In genomic region chr19:38900816-38901215, GRCh38 we compare ENCODE assay signal across 1 cellular context.
TF ChIP-seq lines count a peak whose summit lies in the region.

No MANE protein-coding gene starts in this region.

TF ChIP-seq in K562, 482 proteins besides CTCF, POLR2A, EP300 and RAD21 (continues in another document):
- TF ChIP-seq SMARCE1 (IDR thresholded peaks at IDR 0.05) (peak; percentile 75; the same call in 1 of the 2 replicates), ZNF282 (CRISPR knock-in tag; IDR thresholded peaks at IDR 0.05) (no peak), ARHGAP35 (IDR thresholded peaks at IDR 0.05; ENCODE audit: partially characterized antibody) (no peak), MAZ (CRISPR knock-in tag; conservative IDR thresholded peaks at IDR 0.05 in 1 of 2, IDR thresholded peaks at IDR 0.05 in 1 of 2) (no peak), CTBP1 (IDR thresholded peaks at IDR 0.05; ENCODE audit: borderline replicate concordance) (no peak), TEAD4 (IDR thresholded peaks at IDR 0.05; ENCODE audit: low read length) (no peak), TEAD4 (CRISPR knock-in tag; IDR thresholded peaks at IDR 0.05; ENCODE audit: borderline replicate concordance) (no peak), ZNF24 (IDR thresholded peaks at IDR 0.05) (no peak), SP2 (IDR thresholded peaks at IDR 0.05; ENCODE audit: extremely low read depth, low read depth, low read length, poor library complexity, severe bottlenecking) (no peak), POLR2B (IDR thresholded peaks at IDR 0.05; ENCODE audit: low read depth, partially characterized antibody) (no peak), ZNF140 (CRISPR knock-in tag; IDR thresholded peaks at IDR 0.05) (no peak), ZBTB43 (CRISPR knock-in tag; IDR thresholded peaks at IDR 0.05) (no peak), TRIM24 (IDR thresholded peaks at IDR 0.05) (peak in 1 of 2 experiments; percentile 11; a peak in 1 of 4 replicates), SMARCA4 (IDR thresholded peaks at IDR 0.05) (peak; percentile 74), NFIX (CRISPR knock-in tag; IDR thresholded peaks at IDR 0.05; ENCODE audit: low read depth) (no peak), CHD2 (IDR thresholded peaks at IDR 0.05; ENCODE audit: low read depth, low read length) (no peak), ZNF444 (CRISPR knock-in tag; IDR thresholded peaks at IDR 0.05) (no peak), FOXK2 (conservative IDR thresholded peaks at IDR 0.05 in 1 of 2, IDR thresholded peaks at IDR 0.05 in 1 of 2; ENCODE audit: low read depth in 2 of 2) (peak; percentile 52 to 56; a peak in 3 of 4 replicates), SLC30A9 (CRISPR knock-in tag; IDR thresholded peaks at IDR 0.05) (no peak), ZFP91 (CRISPR knock-in tag; IDR thresholded peaks at IDR 0.05) (no peak), MECOM (CRISPR knock-in tag; IDR thresholded peaks at IDR 0.05) (no peak), NRF1 (conservative IDR thresholded peaks at IDR 0.05 in 1 of 2, IDR thresholded peaks at IDR 0.05 in 1 of 2) (no peak), PHB (CRISPR knock-in tag; IDR thresholded peaks at IDR 0.05) (no peak), NR1H2 (CRISPR knock-in tag; IDR thresholded peaks at IDR 0.05) (no peak), PHB2 (IDR thresholded peaks at IDR 0.05; ENCODE audit: low read depth) (no peak), ID3 (CRISPR knock-in tag; IDR thresholded peaks at IDR 0.05) (no peak), ID3 (tag; IDR thresholded peaks at IDR 0.05) (no peak), ZNF57 (CRISPR knock-in tag; IDR thresholded peaks at IDR 0.05) (no peak), ZNF263 (CRISPR knock-in tag; IDR thresholded peaks at IDR 0.05; ENCODE audit: borderline replicate concordance) (no peak), ARID3B (CRISPR knock-in tag; IDR thresholded peaks at IDR 0.05; ENCODE audit: borderline replicate concordance) (no peak), MAX (CRISPR knock-in tag; IDR thresholded peaks at IDR 0.05) (no peak), ZSCAN32 (CRISPR knock-in tag; IDR thresholded peaks at IDR 0.05) (no peak), TAL1 (IDR thresholded peaks at IDR 0.05) (no peak), CREB5 (CRISPR knock-in tag; IDR thresholded peaks at IDR 0.05) (no peak), HEY1 (CRISPR knock-in tag; IDR thresholded peaks at IDR 0.05; ENCODE audit: borderline replicate concordance) (no peak), FOXJ2 (tag; IDR thresholded peaks at IDR 0.05) (no peak), ZBTB17 (CRISPR knock-in tag; IDR thresholded peaks at IDR 0.05) (no peak), DDX20 (tag; IDR thresholded peaks at IDR 0.05; ENCODE audit: low read depth) (no peak), MXD1 (CRISPR knock-in tag; IDR thresholded peaks at IDR 0.05; ENCODE audit: borderline replicate concordance, poor library complexity, severe bottlenecking) (no peak), ZNF253 (CRISPR knock-in tag; conservative IDR thresholded peaks at IDR 0.05) (no peak), ZNF384 (IDR thresholded peaks at IDR 0.05; ENCODE audit: low read depth, low read length) (no peak), MAFK (IDR thresholded peaks at IDR 0.05; ENCODE audit: low read length) (no peak), SAP30 (IDR thresholded peaks at IDR 0.05; ENCODE audit: borderline replicate concordance, insufficient read depth, low read depth, low read length, poor library complexity, severe bottlenecking) (no peak), NFE2L1 (tag; IDR thresholded peaks at IDR 0.05; ENCODE audit: borderline replicate concordance, low read depth) (no peak), KLF16 (IDR thresholded peaks at IDR 0.05) (no peak), CEBPB (tag; IDR thresholded peaks at IDR 0.05) (peak; percentile 74), ZNF512 (tag; IDR thresholded peaks at IDR 0.05) (peak; percentile 80), ERF (CRISPR knock-in tag; IDR thresholded peaks at IDR 0.05) (no peak), ZBED1 (IDR thresholded peaks at IDR 0.05) (no peak), MNT (conservative IDR thresholded peaks at IDR 0.05) (no peak), CUX1 (CRISPR knock-in tag; IDR thresholded peaks at IDR 0.05) (no peak), ETS1 (conservative IDR thresholded peaks at IDR 0.05; ENCODE audit: control insufficient read depth, low read depth, low read length) (no peak), JUNB (CRISPR knock-in tag; conservative IDR thresholded peaks at IDR 0.05) (no peak), ETS2 (tag; IDR thresholded peaks at IDR 0.05; ENCODE audit: borderline replicate concordance, poor library complexity, severe bottlenecking) (no peak), GATA2 (CRISPR knock-in tag; IDR thresholded peaks at IDR 0.05) (peak; percentile 34; the same call in 1 of the 2 replicates)
